ENCODE assay signal across 24 cellular contexts in the genomic region with DNA sequence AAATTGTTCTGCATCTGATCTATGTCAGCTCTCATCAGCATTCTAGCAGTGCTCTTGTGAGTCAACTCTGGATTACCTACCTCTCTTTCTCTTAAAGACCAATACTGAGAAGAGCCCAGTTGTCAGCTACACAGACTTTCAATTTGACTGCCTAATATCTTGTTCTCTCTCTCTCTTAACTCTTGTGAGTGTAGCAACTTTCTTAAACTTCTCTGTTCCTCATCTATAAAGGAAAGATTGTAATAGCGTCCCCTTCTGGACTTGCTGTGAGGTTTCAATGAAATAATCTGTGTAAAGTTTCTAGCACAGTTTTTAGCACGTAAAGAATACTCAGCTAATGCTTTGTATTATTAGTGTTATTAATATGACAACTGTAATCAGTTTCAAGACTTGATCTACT.
DNase-seq lines count a peak whose midpoint lies in the region; ATAC-seq, FAIRE-seq and TF ChIP-seq lines count a peak whose summit lies in the region.
"Had no signal": no experiment of that assay in that cellular context is flagged by ENCODE, and none has a peak within 500 bp of the region (broad histone marks: within the 10 kb centered on the region; RNA-seq: fewer than 3 reads in every experiment).

No MANE protein-coding gene starts in this region.

- TF ChIP-seq POLR2A in H54 (IDR thresholded peaks at IDR 0.05; ENCODE audit: low read depth, low read length), result no peak

- CTCF ChIA-PET in WTC11 (lab: Charles Lee), result interaction anchor here (0.9 to 1.1 kb wide), 3 partner anchors 41 to 253 kb away, joined by 3 to 6 read pairs (median 4); no protein-coding TSS in a partner anchor

- no peak overlapping the region for H3K4me3 ChIP-seq in fibroblast of villous mesenchyme (ENCODE audit: low read depth, low read length)
- H3K4me3 ChIP-seq: sigmoid colon, suprapubic skin, uterus had no signal

- peaks cover 2% of the 10 kb centered on the region; the same call in 1 of the 2 replicates for H3K4me1 Mint-ChIP-seq in WTC11
- H3K4me1 Mint-ChIP-seq: natural killer cell; stimulated activated effector memory CD8-positive, alpha-beta T cell treated with anti-CD3 and anti-CD28 coated beads, Interleukin-12 subunit alpha, Interleukin-12 subunit beta, amount 100 ng/mL, for 72 hours; T-cell had no signal

- no peaks in the 10 kb centered on the region for H3K36me3 Mint-ChIP-seq in WTC11
- H3K36me3 Mint-ChIP-seq: natural killer cell; stimulated activated effector memory CD8-positive, alpha-beta T cell treated with anti-CD3 and anti-CD28 coated beads, Interleukin-12 subunit alpha, Interleukin-12 subunit beta, amount 100 ng/mL, for 72 hours; T-cell had no signal

- DNase-seq in H54 (ENCODE audit: insufficient read length, low spot score), result no peak
- DNase-seq in WTC11 (ENCODE audit: low spot score), result no peak
- no peak for DNase-seq in fibroblast of villous mesenchyme (ENCODE audit: low read depth)
- DNase-seq in T1000 (lab: John Stamatoyannopoulos, UW), result no peak
- DNase-seq in NCI-H526 treated with DMSO at 0.1 percent for 48 hours (lab: John Stamatoyannopoulos, UW), result no peak
- no peak for DNase-seq in NCI-H1092 treated with DMSO at 0.1 percent for 48 hours (lab: John Stamatoyannopoulos, UW)
- DNase-seq: activated CD4-positive, alpha-beta T cell treated with anti-CD3 and anti-CD28 coated beads for 4 hours; activated T-cell treated with anti-CD3 and anti-CD28 coated beads, Interleukin-2, amount 50 U/mL, for 72 hours; natural killer cell; NCI-H1092; NCI-H2081; NCI-H446 treated with DMSO at 0.1 percent for 48 hours; sigmoid colon; T-cell; uterus had no signal

- peaks cover 11% of the 10 kb centered on the region for H3K9me3 Mint-ChIP-seq in WTC11

- H3K27me3 Mint-ChIP-seq in WTC11 (ENCODE audit: low read depth), result no peaks in the 10 kb centered on the region
- H3K27me3 Mint-ChIP-seq: dendritic cell treated with granulocyte-macrophage colony-stimulating factor and Interleukin-4, amounts not matched to agents 40 ng/mL and 50 ng/mL, for 4 days; T-cell had no signal

- H3K4me3 Mint-ChIP-seq in WTC11, result no peak overlapping the region
- H3K4me3 Mint-ChIP-seq: activated T-cell treated with anti-CD3 and anti-CD28 coated beads, Interleukin-2, amount 50 U/mL, for 72 hours; dendritic cell treated with granulocyte-macrophage colony-stimulating factor and Interleukin-4, amounts not matched to agents 40 ng/mL and 50 ng/mL, for 4 days; natural killer cell; stimulated activated effector memory CD8-positive, alpha-beta T cell treated with anti-CD3 and anti-CD28 coated beads, Interleukin-12 subunit alpha, Interleukin-12 subunit beta, amount 100 ng/mL, for 72 hours; T-cell had no signal

- no peak overlapping the region for H3K27ac Mint-ChIP-seq in WTC11
- H3K27ac Mint-ChIP-seq: activated T-cell treated with anti-CD3 and anti-CD28 coated beads, Interleukin-2, amount 50 U/mL, for 72 hours; dendritic cell treated with granulocyte-macrophage colony-stimulating factor and Interleukin-4, amounts not matched to agents 40 ng/mL and 50 ng/mL, for 4 days; natural killer cell; stimulated activated effector memory CD8-positive, alpha-beta T cell treated with anti-CD3 and anti-CD28 coated beads, Interleukin-12 subunit alpha, Interleukin-12 subunit beta, amount 100 ng/mL, for 72 hours; T-cell had no signal

- TF ChIP-seq CTCF in 22Rv1 (IDR thresholded peaks at IDR 0.05) (0 out of 2 replicates have a peak, but pooled peaks have one; percentile 9), WTC11 (IDR thresholded peaks at IDR 0.05) (peak; percentile 29; the same call in 1 of the 2 replicates), fibroblast of villous mesenchyme (IDR thresholded peaks at IDR 0.05; ENCODE audit: insufficient read depth, low read depth, low read length) (peak; percentile 33)

- FAIRE-seq in H54 (lab: Jason Lieb, UNC), result peak; percentile 11
- FAIRE-seq: GM18507 had no signal

- no peak overlapping the region for H3K27ac ChIP-seq in 22Rv1
- H3K27ac ChIP-seq: epithelial cell of prostate, parathyroid adenoma, sigmoid colon, suprapubic skin, uterus had no signal

- peak; percentile 47 for ATAC-seq in WTC11
- ATAC-seq in GM18498 (IDR thresholded peaks at IDR 0.05; ENCODE audit: unreplicated experiment), result no peak
- ATAC-seq: activated T-cell treated with anti-CD3 and anti-CD28 coated beads, Interleukin-2, amount 50 U/mL, for 72 hours; natural killer cell; Right ventricle myocardium inferior; stimulated activated effector memory CD8-positive, alpha-beta T cell treated with anti-CD3 and anti-CD28 coated beads, Interleukin-12 subunit alpha, Interleukin-12 subunit beta, amount 100 ng/mL, for 72 hours; T-cell had no signal

- POLR2A ChIA-PET in WTC11 (lab: Charles Lee), result no interaction called here

TF ChIP-seq in WTC11, 78 proteins besides CTCF, POLR2A, EP300 and RAD21 (continues in another document):
- TF ChIP-seq, protein P1, sequence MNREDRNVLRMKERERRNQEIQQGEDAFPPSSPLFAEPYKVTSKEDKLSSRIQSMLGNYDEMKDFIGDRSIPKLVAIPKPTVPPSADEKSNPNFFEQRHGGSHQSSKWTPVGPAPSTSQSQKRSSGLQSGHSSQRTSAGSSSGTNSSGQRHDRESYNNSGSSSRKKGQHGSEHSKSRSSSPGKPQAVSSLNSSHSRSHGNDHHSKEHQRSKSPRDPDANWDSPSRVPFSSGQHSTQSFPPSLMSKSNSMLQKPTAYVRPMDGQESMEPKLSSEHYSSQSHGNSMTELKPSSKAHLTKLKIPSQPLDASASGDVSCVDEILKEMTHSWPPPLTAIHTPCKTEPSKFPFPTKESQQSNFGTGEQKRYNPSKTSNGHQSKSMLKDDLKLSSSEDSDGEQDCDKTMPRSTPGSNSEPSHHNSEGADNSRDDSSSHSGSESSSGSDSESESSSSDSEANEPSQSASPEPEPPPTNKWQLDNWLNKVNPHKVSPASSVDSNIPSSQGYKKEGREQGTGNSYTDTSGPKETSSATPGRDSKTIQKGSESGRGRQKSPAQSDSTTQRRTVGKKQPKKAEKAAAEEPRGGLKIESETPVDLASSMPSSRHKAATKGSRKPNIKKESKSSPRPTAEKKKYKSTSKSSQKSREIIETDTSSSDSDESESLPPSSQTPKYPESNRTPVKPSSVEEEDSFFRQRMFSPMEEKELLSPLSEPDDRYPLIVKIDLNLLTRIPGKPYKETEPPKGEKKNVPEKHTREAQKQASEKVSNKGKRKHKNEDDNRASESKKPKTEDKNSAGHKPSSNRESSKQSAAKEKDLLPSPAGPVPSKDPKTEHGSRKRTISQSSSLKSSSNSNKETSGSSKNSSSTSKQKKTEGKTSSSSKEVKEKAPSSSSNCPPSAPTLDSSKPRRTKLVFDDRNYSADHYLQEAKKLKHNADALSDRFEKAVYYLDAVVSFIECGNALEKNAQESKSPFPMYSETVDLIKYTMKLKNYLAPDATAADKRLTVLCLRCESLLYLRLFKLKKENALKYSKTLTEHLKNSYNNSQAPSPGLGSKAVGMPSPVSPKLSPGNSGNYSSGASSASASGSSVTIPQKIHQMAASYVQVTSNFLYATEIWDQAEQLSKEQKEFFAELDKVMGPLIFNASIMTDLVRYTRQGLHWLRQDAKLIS (CRISPR knock-in tag; IDR thresholded peaks at IDR 0.05; ENCODE audit: borderline replicate concordance), result no peak
- TF ChIP-seq SP1 (CRISPR knock-in tag; conservative IDR thresholded peaks at IDR 0.05) (no peak), PRRX2 (CRISPR knock-in tag; IDR thresholded peaks at IDR 0.05) (no peak), ESRRA (CRISPR knock-in tag; IDR thresholded peaks at IDR 0.05; ENCODE audit: borderline replicate concordance) (no peak), CREM (CRISPR knock-in tag; IDR thresholded peaks at IDR 0.05) (no peak)
- TF ChIP-seq, protein P2, sequence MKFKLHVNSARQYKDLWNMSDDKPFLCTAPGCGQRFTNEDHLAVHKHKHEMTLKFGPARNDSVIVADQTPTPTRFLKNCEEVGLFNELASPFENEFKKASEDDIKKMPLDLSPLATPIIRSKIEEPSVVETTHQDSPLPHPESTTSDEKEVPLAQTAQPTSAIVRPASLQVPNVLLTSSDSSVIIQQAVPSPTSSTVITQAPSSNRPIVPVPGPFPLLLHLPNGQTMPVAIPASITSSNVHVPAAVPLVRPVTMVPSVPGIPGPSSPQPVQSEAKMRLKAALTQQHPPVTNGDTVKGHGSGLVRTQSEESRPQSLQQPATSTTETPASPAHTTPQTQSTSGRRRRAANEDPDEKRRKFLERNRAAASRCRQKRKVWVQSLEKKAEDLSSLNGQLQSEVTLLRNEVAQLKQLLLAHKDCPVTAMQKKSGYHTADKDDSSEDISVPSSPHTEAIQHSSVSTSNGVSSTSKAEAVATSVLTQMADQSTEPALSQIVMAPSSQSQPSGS (CRISPR knock-in tag; IDR thresholded peaks at IDR 0.05; ENCODE audit: borderline replicate concordance, low read depth), result no peak
- TF ChIP-seq, protein P3, sequence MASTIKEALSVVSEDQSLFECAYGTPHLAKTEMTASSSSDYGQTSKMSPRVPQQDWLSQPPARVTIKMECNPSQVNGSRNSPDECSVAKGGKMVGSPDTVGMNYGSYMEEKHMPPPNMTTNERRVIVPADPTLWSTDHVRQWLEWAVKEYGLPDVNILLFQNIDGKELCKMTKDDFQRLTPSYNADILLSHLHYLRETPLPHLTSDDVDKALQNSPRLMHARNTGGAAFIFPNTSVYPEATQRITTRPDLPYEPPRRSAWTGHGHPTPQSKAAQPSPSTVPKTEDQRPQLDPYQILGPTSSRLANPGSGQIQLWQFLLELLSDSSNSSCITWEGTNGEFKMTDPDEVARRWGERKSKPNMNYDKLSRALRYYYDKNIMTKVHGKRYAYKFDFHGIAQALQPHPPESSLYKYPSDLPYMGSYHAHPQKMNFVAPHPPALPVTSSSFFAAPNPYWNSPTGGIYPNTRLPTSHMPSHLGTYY (CRISPR knock-in tag; IDR thresholded peaks at IDR 0.05), result no peak
- TF ChIP-seq, protein P4, sequence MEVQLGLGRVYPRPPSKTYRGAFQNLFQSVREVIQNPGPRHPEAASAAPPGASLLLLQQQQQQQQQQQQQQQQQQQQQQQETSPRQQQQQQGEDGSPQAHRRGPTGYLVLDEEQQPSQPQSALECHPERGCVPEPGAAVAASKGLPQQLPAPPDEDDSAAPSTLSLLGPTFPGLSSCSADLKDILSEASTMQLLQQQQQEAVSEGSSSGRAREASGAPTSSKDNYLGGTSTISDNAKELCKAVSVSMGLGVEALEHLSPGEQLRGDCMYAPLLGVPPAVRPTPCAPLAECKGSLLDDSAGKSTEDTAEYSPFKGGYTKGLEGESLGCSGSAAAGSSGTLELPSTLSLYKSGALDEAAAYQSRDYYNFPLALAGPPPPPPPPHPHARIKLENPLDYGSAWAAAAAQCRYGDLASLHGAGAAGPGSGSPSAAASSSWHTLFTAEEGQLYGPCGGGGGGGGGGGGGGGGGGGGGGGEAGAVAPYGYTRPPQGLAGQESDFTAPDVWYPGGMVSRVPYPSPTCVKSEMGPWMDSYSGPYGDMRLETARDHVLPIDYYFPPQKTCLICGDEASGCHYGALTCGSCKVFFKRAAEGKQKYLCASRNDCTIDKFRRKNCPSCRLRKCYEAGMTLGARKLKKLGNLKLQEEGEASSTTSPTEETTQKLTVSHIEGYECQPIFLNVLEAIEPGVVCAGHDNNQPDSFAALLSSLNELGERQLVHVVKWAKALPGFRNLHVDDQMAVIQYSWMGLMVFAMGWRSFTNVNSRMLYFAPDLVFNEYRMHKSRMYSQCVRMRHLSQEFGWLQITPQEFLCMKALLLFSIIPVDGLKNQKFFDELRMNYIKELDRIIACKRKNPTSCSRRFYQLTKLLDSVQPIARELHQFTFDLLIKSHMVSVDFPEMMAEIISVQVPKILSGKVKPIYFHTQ (CRISPR knock-in tag; IDR thresholded peaks at IDR 0.05), result no peak
